ENCODE assay signal across 18 cellular contexts in genomic region chr9:136008693-136008997, GRCh38. TPM values are rescaled to one million over a fixed set of nuclear protein-coding genes. Genes with fewer than 3 reads are reported as not detected.
DNase-seq lines count a peak whose midpoint lies in the region; ATAC-seq, FAIRE-seq and TF ChIP-seq lines count a peak whose summit lies in the region.
"Had no signal": no experiment of that assay in that cellular context is flagged by ENCODE, and none has a peak within 500 bp of the region (broad histone marks: within the 10 kb centered on the region; RNA-seq: fewer than 3 reads in every experiment).

No MANE protein-coding gene starts in this region.

- H3K23ac ChIP-seq in mesenchymal stem cell (ENCODE audit: low read length in 2 of 2) = peak overlapping the region in 1 of 2 experiments; percentile 85

- H3K4me3 ChIP-seq in GM12878 = no peak overlapping the region
- H3K4me3 ChIP-seq in mesenchymal stem cell (ENCODE audit: insufficient read depth in 1 of 2, low read depth in 1 of 2, low read length in 2 of 2) = no peak overlapping the region
- H3K4me3 ChIP-seq in stomach = no peak overlapping the region
- H3K4me3 ChIP-seq: thoracic aorta had no signal

- TF ChIP-seq CTCF in HFFc6 (IDR thresholded peaks at IDR 0.05) (no peak), GM12878 (IDR thresholded peaks at IDR 0.05 in 2 of 3, conservative IDR thresholded peaks at IDR 0.05 in 1 of 3; ENCODE audit: control insufficient read depth in 2 of 3, extremely low read depth in 1 of 3, insufficient read depth in 1 of 3, low read depth in 3 of 3, low read length in 3 of 3) (no peak), stomach (IDR thresholded peaks at IDR 0.05) (no peak)

- H2BK5ac ChIP-seq in mesenchymal stem cell (ENCODE audit: low read depth, low read length, poor library complexity, severe bottlenecking) = no peak overlapping the region

- no peak for TF ChIP-seq RAD21 in GM12878 (IDR thresholded peaks at IDR 0.05; ENCODE audit: insufficient read depth, low read depth, low read length)

- intact Hi-C loops in GM12878 (cut with micrococcal nuclease; ENCODE audit: unreplicated experiment) (no loop called here), stomach (cut with DNase I; ENCODE audit: low total_unique reads) (no loop called here)

- no peak overlapping the region for H3K4me3 Mint-ChIP-seq in HFFc6
- H3K4me3 Mint-ChIP-seq: activated naive CD4-positive, alpha-beta T cell treated with anti-CD3 and anti-CD28 coated beads for 36 hours had no signal

- H3K9me3 Mint-ChIP-seq in HFFc6 = no peaks in the 10 kb centered on the region
- H3K9me3 Mint-ChIP-seq: activated naive CD4-positive, alpha-beta T cell treated with anti-CD3 and anti-CD28 coated beads for 36 hours had no signal

- BruUV-seq in GM12878 (replicated peaks; lab: Mats Ljungman, UMichigan) = TSS peak; percentile 44

- H3K27ac ChIP-seq in GM12878 (ENCODE audit: control insufficient read depth, insufficient read depth) (no peak overlapping the region), mesenchymal stem cell (ENCODE audit: low read length, poor library complexity, severe bottlenecking) (no peak overlapping the region), stomach (peak overlapping the region; percentile 18 to 73 (median 57))
- H3K27ac ChIP-seq: thoracic aorta had no signal

- SMC1A ChIA-PET in GM12878 (lab: Charles Lee; ENCODE audit: uncharacterized antibody, unreplicated experiment) = no interaction called here

- H3K79me1 ChIP-seq in mesenchymal stem cell (replicated peaks; ENCODE audit: low read length, poor library complexity, severe bottlenecking) = peaks cover 43% of the 10 kb centered on the region

- H3K4me1 Mint-ChIP-seq in HFFc6 (ENCODE audit: low read depth) = peaks cover 20% of the 10 kb centered on the region

- in situ Hi-C loops in GM12878 (cut with MboI) = no loop called here

- TF ChIP-seq EP300 in GM12878 (IDR thresholded peaks at IDR 0.05; ENCODE audit: borderline replicate concordance in 1 of 2, control insufficient read depth in 1 of 2, low read depth in 2 of 2, low read length in 2 of 2) = no peak
- TF ChIP-seq EP300 in stomach (IDR thresholded peaks at IDR 0.05) = no peak

- peak overlapping the region in 1 of 2 experiments; percentile 96 for H3K14ac ChIP-seq in mesenchymal stem cell (ENCODE audit: low read length in 2 of 2)

- H3K9me3 ChIP-seq in GM12878 (replicated peaks; ENCODE audit: control insufficient read depth, insufficient read depth, low read length) = no peaks in the 10 kb centered on the region; the same call in 2 of the 3 replicates
- no peaks in the 10 kb centered on the region for H3K9me3 ChIP-seq in mesenchymal stem cell (ENCODE audit: control insufficient read depth, low read length)
- no peaks in the 10 kb centered on the region for H3K9me3 ChIP-seq in stomach
- H3K9me3 ChIP-seq: thoracic aorta had no signal

- H3K36me3 ChIP-seq in GM12878 (ENCODE audit: control insufficient read depth in 2 of 2, insufficient read depth in 2 of 2, low read length in 1 of 2) (peaks cover 0 to 8% of the 10 kb centered on the region in 2 experiments; a peak in 2 of 4 replicates), mesenchymal stem cell (ENCODE audit: control insufficient read depth in 1 of 2, insufficient read depth in 2 of 2, low read depth in 1 of 2, low read length in 2 of 2) (peaks cover 3 to 79% of the 10 kb centered on the region in 2 experiments), stomach (peaks cover 10 to 52% (median 49%) of the 10 kb centered on the region in 4 donors)

- WGBS in GM12878 (ENCODE audit: insufficient coverage, insufficient replicate concordance, low lambda C conversion rate, missing lambda C conversion rate) = 70% methylated on average over 21 of the region's 21 CpGs
- WGBS in mesenchymal stem cell = 28% methylated on average over 17 of the region's 21 CpGs
- WGBS in stomach, 5 donors = 78 to 86% (median 85%) methylated on average over 19 to 21 of the region's 21 CpGs

- H3K27me3 ChIP-seq in GM12878 (replicated peaks in 1 of 2; ENCODE audit: control insufficient read depth in 2 of 2, insufficient read depth in 2 of 2, low read length in 1 of 2) (no peaks in the 10 kb centered on the region), mesenchymal stem cell (ENCODE audit: control insufficient read depth in 1 of 2, insufficient read depth in 1 of 2, low read length in 2 of 2) (no peaks in the 10 kb centered on the region), stomach (no peaks in the 10 kb centered on the region)

- no peak overlapping the region for H2AFZ ChIP-seq in GM12878 (ENCODE audit: control insufficient read depth, low read depth, low read length)
- H2AFZ ChIP-seq in mesenchymal stem cell (ENCODE audit: low read depth, low read length) = no peak overlapping the region

- no peak for FAIRE-seq in GM12878 (lab: Jason Lieb, UNC)

- peak overlapping the region; percentile 84 for H2BK15ac ChIP-seq in mesenchymal stem cell (ENCODE audit: low read depth, poor library complexity, severe bottlenecking)

- H3K79me2 ChIP-seq in GM12878 (ENCODE audit: control insufficient read depth, insufficient read depth, low read length) = no peaks in the 10 kb centered on the region

- H3K18ac ChIP-seq in mesenchymal stem cell (ENCODE audit: low read depth in 1 of 2, low read length in 2 of 2) = peak overlapping the region; percentile 89 to 93

- POLR2A ChIA-PET in GM12878 (lab: Charles Lee) = no interaction called here

- no peak overlapping the region for H2AK5ac ChIP-seq in mesenchymal stem cell (ENCODE audit: low read length, severe bottlenecking)

- H3K4ac ChIP-seq in mesenchymal stem cell (ENCODE audit: low read depth in 1 of 2, low read length in 2 of 2) = peak overlapping the region; percentile 77 to 87

- H3K4me1 ChIP-seq in GM12878 (ENCODE audit: control insufficient read depth, insufficient read depth, low read length) = no peaks in the 10 kb centered on the region
- H3K4me1 ChIP-seq in mesenchymal stem cell (ENCODE audit: control insufficient read depth, insufficient read depth, low read depth, low read length) = peaks cover 56% of the 10 kb centered on the region
- H3K4me1 ChIP-seq in stomach = peaks cover 3 to 67% (median 30%) of the 10 kb centered on the region in 4 donors

- DNase-seq in HFFc6 (no peak), GM12878 (ENCODE audit: low read depth, low spot score) (no peak), mesenchymal stem cell (no peak), stomach (no peak), NCI-H526 (lab: John Stamatoyannopoulos, UW) (no peak)
- no peak for DNase-seq in activated CD4-positive, alpha-beta T cell treated with anti-CD3 and anti-CD28 coated beads for 4 hours
- DNase-seq: activated naive CD4-positive, alpha-beta T cell treated with anti-CD3 and anti-CD28 coated beads for 36 hours; activated T-cell treated with anti-CD3 and anti-CD28 coated beads, Interleukin-2, amount 50 U/mL, for 48 hours; aorta; DMS79 treated with DMSO at 0.1 percent for 48 hours; effector memory CD4-positive, alpha-beta T cell; NCI-H1417; NCI-H2107; NCI-H510A treated with DMSO at 0.1 percent for 48 hours; nucleus accumbens had no signal

- CTCF ChIA-PET in GM12878 (lab: Yijun Ruan, JAX) = no interaction called here

- H4K20me1 ChIP-seq in GM12878 (ENCODE audit: control insufficient read depth, insufficient read depth) = no peaks in the 10 kb centered on the region; the same call in 1 of the 2 replicates

- H3K36me3 Mint-ChIP-seq in HFFc6 (ENCODE audit: low read depth) = peaks cover 11% of the 10 kb centered on the region

- TF ChIP-seq POLR2A in GM12878 (IDR thresholded peaks at IDR 0.05; ENCODE audit: low read depth, low read length) (no peak), stomach (IDR thresholded peaks at IDR 0.05) (no peak)

- peak overlapping the region; percentile 27; the same call in 1 of the 2 replicates for H3K27ac Mint-ChIP-seq in HFFc6
- H3K27ac Mint-ChIP-seq: activated naive CD4-positive, alpha-beta T cell treated with anti-CD3 and anti-CD28 coated beads for 36 hours had no signal

- H2BK12ac ChIP-seq in mesenchymal stem cell (ENCODE audit: low read length in 2 of 2) = peak overlapping the region; percentile 92 to 99

- H4K91ac ChIP-seq in mesenchymal stem cell (ENCODE audit: low read length) = peak overlapping the region; percentile 97

- peaks cover 2% of the 10 kb centered on the region for H3K27me3 Mint-ChIP-seq in HFFc6 (ENCODE audit: insufficient read depth)

- ATAC-seq in GM12878 = no peak
- ATAC-seq in GM21367 (IDR thresholded peaks at IDR 0.05; ENCODE audit: unreplicated experiment) = no peak
- ATAC-seq: activated CD4-positive, CD25-positive, alpha-beta regulatory T cell treated with anti-CD3 and anti-CD28 coated beads, Interleukin-2, amount 50 U/mL, for 24 hours had no signal

- H2BK120ac ChIP-seq in mesenchymal stem cell (ENCODE audit: low read depth, low read length) = peak overlapping the region; percentile 86

- RAD21 ChIA-PET in GM12878 (lab: Charles Lee; ENCODE audit: unreplicated experiment) = no interaction called here

- peak overlapping the region; percentile 95 for H4K8ac ChIP-seq in mesenchymal stem cell (ENCODE audit: low read length)

- no peak overlapping the region for H3K9ac ChIP-seq in GM12878 (ENCODE audit: control insufficient read depth, insufficient read depth, low read length)
- H3K9ac ChIP-seq in mesenchymal stem cell (ENCODE audit: low read length) = no peak overlapping the region

- H3K4me2 ChIP-seq in GM12878 (ENCODE audit: control insufficient read depth, insufficient read depth) (no peak overlapping the region), mesenchymal stem cell (ENCODE audit: low read length, poor library complexity, severe bottlenecking) (no peak overlapping the region)

RNA-seq across cellular contexts. Expression of gene UBAC1, which starts 47.5 kb away (rescaled TPM):
- 10 to 100 TPM; 27.9 to 33.6 (median 31.2) TPM for total RNA-seq in HFFc6 (2021; fragmentation: NEBNext Ultra II Directional; extraction: Animal tissue kit (Norgen Biotek cat#: 25700))
- total RNA-seq in GM12878 (2013; cell fraction: nucleolus; rRNA removed) = 23.5 and 31.3 TPM in 2 replicates
- total RNA-seq in GM12878 (2014; rRNA removed) (45.4 and 48.0 TPM in 2 replicates), GM12878 (2014; rRNA removed; fragmentation: Illumina TruSeq; extraction: Trizol) (27.6 and 30.9 TPM in 2 replicates), GM12878 (2021) (38.2 and 40.1 TPM in 2 replicates), stomach (10 to 100 TPM; 22.6 to 70.1 (median 50.4) TPM)
- 15.4 TPM for polyA plus RNA-seq in GM12878 (2011; ENCODE audit: low read depth)
- polyA plus RNA-seq in GM12878 (2011; rRNA removed) (45.4 and 53.5 TPM in 2 replicates), GM12878 (2014; fragmentation: Illumina TruSeq; extraction: Trizol) (10.0 and 25.3 TPM in 2 replicates), GM12878 (2014; fragmentation: Nextera tagmentation; extraction: Ambion mirVana) (10 to 100 TPM; 16.7 to 20.7 TPM), GM12878 (2014; rRNA removed) (54.6 and 57.6 TPM in 2 replicates), GM12878 (2016; fragmentation: Nextera tagmentation; extraction: Ambion mirVana) (10 to 100 TPM; 36.9 to 41.1 TPM), stomach (10 to 100 TPM; 34.7 to 55.4 (median 34.8) TPM)
- polyA plus RNA-seq in GM12878 (2011; cell fraction: cytosol; rRNA removed) = 56.9 and 65.7 TPM in 2 replicates
- polyA plus RNA-seq in GM12878 (2011; cell fraction: nucleus; rRNA removed) = 72.7 and 77.7 TPM in 2 replicates
- 20.3 and 23.9 TPM in 2 replicates for polyA plus RNA-seq in GM12878 (2012)
- polyA minus RNA-seq in GM12878 (2011; rRNA and poly(A)+ RNA removed) = 29.6 and 34.0 TPM in 2 replicates
- 6.1 and 13.5 TPM in 2 replicates for polyA minus RNA-seq in GM12878 (2011; cell fraction: cytosol; rRNA and poly(A)+ RNA removed)
- polyA minus RNA-seq in GM12878 (2011; cell fraction: nucleus; rRNA and poly(A)+ RNA removed) = 8.5 and 12.7 TPM in 2 replicates
- polyA plus RNA-seq in mesenchymal stem cell (2013, experiment 1 of 2) = 28.9 TPM
- 28.1 TPM for polyA plus RNA-seq in mesenchymal stem cell (2013, experiment 2 of 2)

Comparison
In these comparisons a context has a peak if more than half of its experiments do, and no peak if none do; other contexts are left out.
1. H3K27ac ChIP-seq: peak in stomach (5 of 5); none in GM12878 (single experiment) and mesenchymal stem cell (single experiment).